Comparison of ENCODE assay signal across 8 cellular contexts in the genomic region with DNA sequence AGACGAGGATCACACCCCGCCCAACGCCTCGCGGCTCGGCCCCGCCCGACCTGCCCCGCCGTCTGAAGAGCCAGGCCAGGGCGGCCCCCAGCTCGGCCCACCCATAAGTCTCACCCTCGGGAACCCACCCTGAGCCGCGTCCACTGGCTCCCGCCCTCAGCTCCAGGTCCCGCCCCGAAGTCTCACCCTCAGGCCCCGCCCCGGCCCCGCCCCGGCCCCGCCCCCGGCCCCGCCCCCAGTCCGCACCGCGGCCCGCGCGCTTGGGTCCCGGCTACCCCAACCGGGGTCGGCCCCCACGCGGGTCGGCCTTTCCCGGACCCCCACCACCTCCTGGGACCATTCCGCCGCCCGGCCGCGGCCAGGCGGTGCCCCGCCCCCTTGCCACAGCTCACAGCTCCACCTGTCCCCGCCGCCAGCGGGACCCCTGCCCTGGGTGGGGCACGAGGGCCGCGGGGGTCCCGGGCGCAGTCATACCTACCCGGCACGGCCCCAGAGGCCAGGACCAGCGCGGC. TPM values are rescaled to one million over a fixed set of nuclear protein-coding genes. Genes with fewer than 3 reads are reported as not detected.
DNase-seq lines count a peak whose midpoint lies in the region; ATAC-seq and TF ChIP-seq lines count a peak whose summit lies in the region.

No MANE protein-coding gene starts in this region.

- H3K9me3 Mint-ChIP-seq in activated T-helper 17 cell treated with anti-CD3 and anti-CD28 coated beads, Interleukin-2, amount 50 U/mL, for 72 hours = no peaks in the 10 kb centered on the region
- no peaks in the 10 kb centered on the region for H3K9me3 Mint-ChIP-seq in osteocyte (ENCODE audit: unreplicated experiment)

- peak; percentile 78 for DNase-seq in NCI-H82 (lab: John Stamatoyannopoulos, UW)
- peak in 1 of 2 donors; percentile 44 for DNase-seq in foreskin fibroblast
- no peak for DNase-seq in osteocyte (ENCODE audit: extremely low spot score, unreplicated experiment)
- no peak for DNase-seq in NCI-H774 (lab: John Stamatoyannopoulos, UW)

- H3K4me3 Mint-ChIP-seq in activated T-helper 17 cell treated with anti-CD3 and anti-CD28 coated beads, Interleukin-2, amount 50 U/mL, for 72 hours = peak overlapping the region; percentile 15
- H3K4me3 Mint-ChIP-seq in osteocyte (ENCODE audit: unreplicated experiment) = peak overlapping the region; percentile 57

- no peaks in the 10 kb centered on the region for H3K36me3 Mint-ChIP-seq in activated T-helper 17 cell treated with anti-CD3 and anti-CD28 coated beads, Interleukin-2, amount 50 U/mL, for 72 hours (ENCODE audit: low read depth)
- no peaks in the 10 kb centered on the region for H3K36me3 Mint-ChIP-seq in osteocyte (ENCODE audit: unreplicated experiment)

- no peaks in the 10 kb centered on the region for H3K4me1 Mint-ChIP-seq in activated T-helper 17 cell treated with anti-CD3 and anti-CD28 coated beads, Interleukin-2, amount 50 U/mL, for 72 hours
- no peaks in the 10 kb centered on the region for H3K4me1 Mint-ChIP-seq in osteocyte (ENCODE audit: unreplicated experiment)

- H3K27me3 Mint-ChIP-seq in activated T-helper 17 cell treated with anti-CD3 and anti-CD28 coated beads, Interleukin-2, amount 50 U/mL, for 72 hours = peaks cover 10% of the 10 kb centered on the region
- H3K27me3 Mint-ChIP-seq in osteocyte (ENCODE audit: unreplicated experiment) = peaks cover 13% of the 10 kb centered on the region

- no peak overlapping the region for H3K27ac Mint-ChIP-seq in activated T-helper 17 cell treated with anti-CD3 and anti-CD28 coated beads, Interleukin-2, amount 50 U/mL, for 72 hours
- H3K27ac Mint-ChIP-seq in osteocyte (ENCODE audit: unreplicated experiment) = no peak overlapping the region

- TF ChIP-seq CTCF in foreskin fibroblast (IDR thresholded peaks at IDR 0.05; ENCODE audit: low read depth, low read length) (no peak), osteocyte (IDR thresholded peaks at IDR 0.05) (no peak)

- peak overlapping the region; percentile 44 to 49 for H3K4me3 ChIP-seq in foreskin fibroblast (ENCODE audit: low read depth in 1 of 2, low read length in 2 of 2)

- ATAC-seq in GM18909 (IDR thresholded peaks at IDR 0.05; ENCODE audit: poor library complexity, unreplicated experiment) (peak; percentile 48), GM18519 (IDR thresholded peaks at IDR 0.05; ENCODE audit: low FRiP score, unreplicated experiment) (no peak), HG03175 (IDR thresholded peaks at IDR 0.05; ENCODE audit: unreplicated experiment) (no peak)
- peak; percentile 78 for ATAC-seq in activated T-helper 17 cell treated with anti-CD3 and anti-CD28 coated beads, Interleukin-2, amount 50 U/mL, for 72 hours (replicated peaks)

RNA-seq across cellular contexts. Expression of a gene that starts 0.5 kb away (rescaled TPM):
- total RNA-seq in activated T-helper 17 cell treated with anti-CD3 and anti-CD28 coated beads, Interleukin-2, amount 50 U/mL, for 72 hours = under 1 TPM; 0.79 to 0.91 TPM
- total RNA-seq in osteocyte = 0.42 and 0.59 TPM in 2 replicates

Comparison
In these comparisons a context has a peak if more than half of its experiments do, and no peak if none do; other contexts are left out.
1. ATAC-seq: peak in GM18909 (single experiment) and activated T-helper 17 cell treated with anti-CD3 and anti-CD28 coated beads, Interleukin-2, amount 50 U/mL, for 72 hours (single experiment); none in GM18519 (single experiment) and HG03175 (single experiment).